Comparison of ENCODE assay signal across 11 cellular contexts in the genomic region with DNA sequence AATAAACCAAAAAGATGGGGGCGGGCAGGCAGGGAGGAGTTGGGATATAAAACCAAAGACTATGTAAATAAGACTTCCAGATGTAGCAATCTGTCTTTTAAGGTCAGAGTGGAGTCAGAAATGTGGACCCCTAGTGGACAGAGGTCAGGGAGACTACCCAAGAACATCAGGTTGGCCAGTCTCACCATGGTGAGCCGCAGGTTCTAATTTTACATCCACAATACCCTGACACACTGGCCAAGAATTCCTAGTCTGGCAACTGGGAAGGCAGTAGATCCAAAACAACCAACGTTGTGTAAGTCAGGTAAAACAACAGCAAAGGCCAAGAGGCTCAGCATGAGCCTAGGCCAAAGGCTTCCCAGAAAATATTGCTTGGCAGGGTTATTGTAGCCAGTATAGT.
DNase-seq lines count a peak whose midpoint lies in the region; ATAC-seq and TF ChIP-seq lines count a peak whose summit lies in the region.
"Had no signal": no experiment of that assay in that cellular context is flagged by ENCODE, and none has a peak within 500 bp of the region (broad histone marks: within the 10 kb centered on the region; RNA-seq: fewer than 3 reads in every experiment).

No MANE protein-coding gene starts in this region.

- H3K9me3 ChIP-seq in gastrocnemius medialis = no peaks in the 10 kb centered on the region
- H3K9me3 ChIP-seq in mucosa of descending colon = no peaks in the 10 kb centered on the region

- TF ChIP-seq POLR2A in erythroblast (IDR thresholded peaks at IDR 0.05; ENCODE audit: low read length) = no peak
- TF ChIP-seq POLR2A in gastrocnemius medialis (IDR thresholded peaks at IDR 0.05) = no peak

- H3K27ac ChIP-seq in gastrocnemius medialis = no peak overlapping the region

- in situ Hi-C loops in gastrocnemius medialis (cut with MboI; ENCODE audit: low sequenced_read_pairs in 4 of 4) = no loop called here

- H3K4me1 ChIP-seq in gastrocnemius medialis (peaks cover 4 to 11% of the 10 kb centered on the region in 2 donors), mucosa of descending colon (ENCODE audit: low read depth) (peaks cover 3% of the 10 kb centered on the region)

- intact Hi-C loops in gastrocnemius medialis (cut with DNase I; ENCODE audit: low total_unique reads) (no loop called here), mucosa of descending colon (cut with DNase I, micrococcal nuclease) (no loop called here)

- peak; percentile 4 for DNase-seq in NCI-H748 (lab: John Stamatoyannopoulos, UW; ENCODE audit: unreplicated experiment)
- no peak for DNase-seq in NCI-H748 treated with DMSO at 0.1 percent for 48 hours (lab: John Stamatoyannopoulos, UW)
- DNase-seq in NCI-H69 (lab: John Stamatoyannopoulos, UW) = peak; percentile 11
- peak; percentile 2 to 6 for DNase-seq in erythroblast (lab: John Stamatoyannopoulos, UW)
- DNase-seq in gastrocnemius medialis = peak; percentile 25 to 66
- DNase-seq in NOMO-1 treated with DMSO at 0.1 percent for 48 hours (lab: John Stamatoyannopoulos, UW; ENCODE audit: unreplicated experiment) = no peak
- no peak for DNase-seq in activated CD4-positive, alpha-beta T cell treated with anti-CD3 and anti-CD28 coated beads, Interleukin-2, amount 50 U/mL, for 48 hours
- DNase-seq in mucosa of descending colon = no peak
- DNase-seq: DND-41; effector CD8-positive, alpha-beta T cell; NCI-H1105 had no signal

- no peak overlapping the region for H3K4me3 ChIP-seq in gastrocnemius medialis
- H3K4me3 ChIP-seq in mucosa of descending colon = no peak overlapping the region

- TF ChIP-seq CTCF in gastrocnemius medialis (IDR thresholded peaks at IDR 0.05 in 4 of 5, conservative IDR thresholded peaks at IDR 0.05 in 1 of 5) (peak in 3 of 5 experiments; percentile 22 to 31 (median 23)), mucosa of descending colon (IDR thresholded peaks at IDR 0.05) (no peak)

- ATAC-seq in gastrocnemius medialis = peak; percentile 77 to 97
- no peak for ATAC-seq in mucosa of descending colon

- H3K36me3 ChIP-seq in gastrocnemius medialis (no peaks in the 10 kb centered on the region), mucosa of descending colon (ENCODE audit: low read depth) (no peaks in the 10 kb centered on the region)

- no peaks in the 10 kb centered on the region for H3K27me3 ChIP-seq in gastrocnemius medialis

Comparison
In these comparisons a context has a peak if more than half of its experiments do, and no peak if none do; other contexts are left out.
1. DNase-seq: peak in NCI-H748 (single experiment), NCI-H69 (single experiment), erythroblast (2 of 2) and gastrocnemius medialis (2 of 2); none in NCI-H748 treated with DMSO at 0.1 percent for 48 hours (single experiment), NOMO-1 treated with DMSO at 0.1 percent for 48 hours (single experiment), activated CD4-positive, alpha-beta T cell treated with anti-CD3 and anti-CD28 coated beads, Interleukin-2, amount 50 U/mL, for 48 hours (0 of 2) and mucosa of descending colon (0 of 3).